In genomic region chr1:155017946-155018316, GRCh38 we compare ENCODE assay signal across 8 cellular contexts. TPM values are rescaled to one million over a fixed set of nuclear protein-coding genes. Genes with fewer than 3 reads are reported as not detected.
DNase-seq lines count a peak whose midpoint lies in the region; ATAC-seq lines count a peak whose summit lies in the region.

No MANE protein-coding gene starts in this region.

- intact Hi-C loops in posterior vena cava (cut with DNase I): loop anchor here in 1 of 2 donors (2.0 kb wide), 1 partner anchor 41 kb away; no protein-coding TSS in a partner anchor

- H3K4me1 Mint-ChIP-seq in stimulated activated naive CD8-positive, alpha-beta T cell treated with anti-CD3 and anti-CD28 coated beads, Interleukin-15, Interleukin-2, amounts not matched to agents 100 ng/mL and 50 ng/mL, for 24 hours (ENCODE audit: low read depth): peaks cover 50% of the 10 kb centered on the region
- H3K4me1 Mint-ChIP-seq in memory B cell: peaks cover 45% of the 10 kb centered on the region

- H3K4me3 Mint-ChIP-seq in stimulated activated naive CD8-positive, alpha-beta T cell treated with anti-CD3 and anti-CD28 coated beads, Interleukin-15, Interleukin-2, amounts not matched to agents 100 ng/mL and 50 ng/mL, for 24 hours: peak overlapping the region; percentile 69
- peak overlapping the region; percentile 84 for H3K4me3 Mint-ChIP-seq in memory B cell

- no peaks in the 10 kb centered on the region for H3K9me3 Mint-ChIP-seq in stimulated activated naive CD8-positive, alpha-beta T cell treated with anti-CD3 and anti-CD28 coated beads, Interleukin-15, Interleukin-2, amounts not matched to agents 100 ng/mL and 50 ng/mL, for 24 hours
- no peaks in the 10 kb centered on the region for H3K9me3 Mint-ChIP-seq in memory B cell

- DNase-seq in stimulated activated naive CD8-positive, alpha-beta T cell treated with anti-CD3 and anti-CD28 coated beads, Interleukin-15, Interleukin-2, amounts not matched to agents 100 U/mL and 50 U/mL, for 24 hours: no peak
- DNase-seq in memory B cell (ENCODE audit: low spot score in 2 of 2): peak in 1 of 2 donors; percentile 22
- DNase-seq in A172 (ENCODE audit: low spot score): no peak
- DNase-seq in posterior vena cava (ENCODE audit: low spot score): no peak
- no peak for DNase-seq in NCI-H446 treated with DMSO at 0.1 percent for 48 hours (lab: John Stamatoyannopoulos, UW)

- no peak for ATAC-seq in stimulated activated naive CD8-positive, alpha-beta T cell treated with anti-CD3 and anti-CD28 coated beads, Interleukin-15, Interleukin-2, amounts not matched to agents 100 U/mL and 50 U/mL, for 24 hours
- ATAC-seq in memory B cell (ENCODE audit: low read depth) (peak; percentile 8), GM18861 (IDR thresholded peaks at IDR 0.05; ENCODE audit: unreplicated experiment) (no peak)

- peak overlapping the region; percentile 90 for H3K27ac ChIP-seq in angular gyrus (ENCODE audit: low read depth, low read length)

- H3K27ac Mint-ChIP-seq in stimulated activated naive CD8-positive, alpha-beta T cell treated with anti-CD3 and anti-CD28 coated beads, Interleukin-15, Interleukin-2, amounts not matched to agents 100 ng/mL and 50 ng/mL, for 24 hours: peak overlapping the region; percentile 28
- peak overlapping the region; percentile 83 for H3K27ac Mint-ChIP-seq in memory B cell

- no peaks in the 10 kb centered on the region for H3K27me3 Mint-ChIP-seq in stimulated activated naive CD8-positive, alpha-beta T cell treated with anti-CD3 and anti-CD28 coated beads, Interleukin-15, Interleukin-2, amounts not matched to agents 100 ng/mL and 50 ng/mL, for 24 hours
- H3K27me3 Mint-ChIP-seq in memory B cell: no peaks in the 10 kb centered on the region

- H3K36me3 Mint-ChIP-seq in stimulated activated naive CD8-positive, alpha-beta T cell treated with anti-CD3 and anti-CD28 coated beads, Interleukin-15, Interleukin-2, amounts not matched to agents 100 ng/mL and 50 ng/mL, for 24 hours (ENCODE audit: low read depth): peaks cover 7% of the 10 kb centered on the region
- H3K36me3 Mint-ChIP-seq in memory B cell: no peaks in the 10 kb centered on the region

RNA-seq across cellular contexts. Expression of gene ZBTB7B, which starts 15.3 kb away (rescaled TPM):
- total RNA-seq in A172 (2014; rRNA removed; shearing (Covaris generic)): 27.3 and 29.5 TPM in 2 replicates
- 10 to 100 TPM; 50.5 to 72.8 TPM for total RNA-seq in posterior vena cava

RNA-seq across cellular contexts. Expression of gene DCST2, which starts 15.7 kb away (rescaled TPM):
- 0.90 TPM in 1 of 2 replicates, not detected in the other for total RNA-seq in A172 (2014; rRNA removed; shearing (Covaris generic))
- 1 to 10 TPM in 1 of 2 donors, under 1 TPM in 1; 0.48 to 1.1 TPM for total RNA-seq in posterior vena cava

RNA-seq across cellular contexts. Expression of gene DCST1, which starts 15.7 kb away (rescaled TPM):
- total RNA-seq in A172 (2014; rRNA removed; shearing (Covaris generic)): not detected in 2 replicates
- total RNA-seq in posterior vena cava: not detected

RNA-seq across cellular contexts. Expression of gene LENEP, which starts 24.5 kb away (rescaled TPM):
- total RNA-seq in A172 (2014; rRNA removed; shearing (Covaris generic)): not detected in 2 replicates
- not detected for total RNA-seq in posterior vena cava

RNA-seq across cellular contexts. Expression of gene ADAM15, which starts 33.2 kb away (rescaled TPM):
- 144 and 154 TPM in 2 replicates for total RNA-seq in A172 (2014; rRNA removed; shearing (Covaris generic))
- total RNA-seq in posterior vena cava: 100 to 1,000 TPM; 146 to 178 TPM
